9 cellular contexts compared by ENCODE assay signal in genomic region chr6:3456395-3456767, GRCh38. TPM values are rescaled to one million over a fixed set of nuclear protein-coding genes. Genes with fewer than 3 reads are reported as not detected.
DNase-seq lines count a peak whose midpoint lies in the region; ATAC-seq and TF ChIP-seq lines count a peak whose summit lies in the region.
"Had no signal": no experiment of that assay in that cellular context is flagged by ENCODE, and none has a peak within 500 bp of the region (broad histone marks: within the 10 kb centered on the region; RNA-seq: fewer than 3 reads in every experiment).

No MANE protein-coding gene starts in this region.

- peak overlapping the region; percentile 71 to 82 (median 75) for H3K4me3 ChIP-seq in BLaER1 treated with 17β-estradiol and CSF1 and Interleukin-3, amounts not matched to agents 10 nM and 100 nM
- H3K4me3 ChIP-seq in lower lobe of right lung: peak overlapping the region; percentile 70

- peaks cover 54 to 75% (median 70%) of the 10 kb centered on the region in 11 experiments for H3K27me3 ChIP-seq in BLaER1 treated with 17β-estradiol and CSF1 and Interleukin-3, amounts not matched to agents 10 nM and 100 nM
- H3K27me3 ChIP-seq in lower lobe of right lung (ENCODE audit: low read depth): peaks cover 8% of the 10 kb centered on the region

- no peaks in the 10 kb centered on the region for H3K36me3 ChIP-seq in BLaER1 treated with 17β-estradiol and CSF1 and Interleukin-3, amounts not matched to agents 10 nM and 100 nM
- H3K36me3 ChIP-seq in lower lobe of right lung: no peaks in the 10 kb centered on the region

- peaks cover 9% of the 10 kb centered on the region for H3K4me1 Mint-ChIP-seq in activated T-cell treated with anti-CD3 and anti-CD28 coated beads, Interleukin-2, amount 50 U/mL, for 72 hours (ENCODE audit: low read depth)

- peak overlapping the region; percentile 39 to 87 (median 70); a peak in 21 of 22 replicates for H3K9ac ChIP-seq in BLaER1 treated with 17β-estradiol and CSF1 and Interleukin-3, amounts not matched to agents 10 nM and 100 nM

- H3K27ac ChIP-seq in BLaER1 treated with 17β-estradiol and CSF1 and Interleukin-3, amounts not matched to agents 10 nM and 100 nM: peak overlapping the region in 3 of 11 experiments; percentile 26 to 70 (median 59); a peak in 6 of 22 replicates
- H3K27ac ChIP-seq in lower lobe of right lung: peak overlapping the region; percentile 63

- peak overlapping the region; percentile 98 to 100 (median 99) for H3K4me2 ChIP-seq in BLaER1 treated with 17β-estradiol and CSF1 and Interleukin-3, amounts not matched to agents 10 nM and 100 nM

- no peak for TF ChIP-seq CTCF in lower lobe of right lung (IDR thresholded peaks at IDR 0.05)

- peaks cover 26% of the 10 kb centered on the region for H3K27me3 Mint-ChIP-seq in activated T-cell treated with anti-CD3 and anti-CD28 coated beads, Interleukin-2, amount 50 U/mL, for 72 hours (ENCODE audit: low read depth)

- ATAC-seq in GM21367 (IDR thresholded peaks at IDR 0.05; ENCODE audit: unreplicated experiment) (peak; percentile 8), lower lobe of right lung (peak in 1 of 2 donors; percentile 1)
- peak; percentile 42 to 57 for ATAC-seq in activated T-cell treated with anti-CD3 and anti-CD28 coated beads, Interleukin-2, amount 50 U/mL, for 72 hours (replicated peaks in 1 of 2)

- peaks cover 0 to 29% (median 23%) of the 10 kb centered on the region in 11 experiments; a peak in 18 of 22 replicates for H4K20me1 ChIP-seq in BLaER1 treated with 17β-estradiol and CSF1 and Interleukin-3, amounts not matched to agents 10 nM and 100 nM

- in situ Hi-C loops in ACHN (cut with HindIII; ENCODE audit: low pct_ligation_motif_present, low pct_unique_long_range_greater_than_20kb, low sequenced_read_pairs): no loop called here

- no peak overlapping the region for H3K27ac Mint-ChIP-seq in activated T-cell treated with anti-CD3 and anti-CD28 coated beads, Interleukin-2, amount 50 U/mL, for 72 hours
- H3K27ac Mint-ChIP-seq: IgD-negative memory B cell had no signal

- intact Hi-C loops in lower lobe of right lung (cut with DNase I): no loop called here

- H3K36me3 Mint-ChIP-seq in activated T-cell treated with anti-CD3 and anti-CD28 coated beads, Interleukin-2, amount 50 U/mL, for 72 hours (ENCODE audit: insufficient read depth in 2 of 2): no peaks in the 10 kb centered on the region
- H3K36me3 Mint-ChIP-seq: IgD-negative memory B cell had no signal

- H3K4me1 ChIP-seq in BLaER1 treated with 17β-estradiol and CSF1 and Interleukin-3, amounts not matched to agents 10 nM and 100 nM: peaks cover 12 to 27% (median 21%) of the 10 kb centered on the region in 10 experiments; a peak in 19 of 20 replicates
- peaks cover 39% of the 10 kb centered on the region for H3K4me1 ChIP-seq in lower lobe of right lung

- H3K9me3 Mint-ChIP-seq in activated T-cell treated with anti-CD3 and anti-CD28 coated beads, Interleukin-2, amount 50 U/mL, for 72 hours: no peaks in the 10 kb centered on the region
- H3K9me3 Mint-ChIP-seq: IgD-negative memory B cell had no signal

- no peak overlapping the region for H3K4me3 Mint-ChIP-seq in activated T-cell treated with anti-CD3 and anti-CD28 coated beads, Interleukin-2, amount 50 U/mL, for 72 hours

- H3K9me3 ChIP-seq in BLaER1 treated with 17β-estradiol and CSF1 and Interleukin-3, amounts not matched to agents 10 nM and 100 nM (replicated peaks in 1 of 11): no peaks in the 10 kb centered on the region
- no peaks in the 10 kb centered on the region for H3K9me3 ChIP-seq in lower lobe of right lung

- DNase-seq in activated T-cell treated with anti-CD3 and anti-CD28 coated beads, Interleukin-2, amount 50 U/mL, for 72 hours: no peak
- DNase-seq in lower lobe of right lung (no peak), NCI-H510A treated with DMSO at 0.1 percent for 48 hours (lab: John Stamatoyannopoulos, UW) (no peak), Ammon's horn (ENCODE audit: low spot score) (no peak), SW 1271 (lab: John Stamatoyannopoulos, UW) (no peak), ACHN (no peak)

RNA-seq across cellular contexts. Expression of gene SLC22A23, which starts 0.5 kb away (rescaled TPM):
- total RNA-seq in activated T-cell treated with anti-CD3 and anti-CD28 coated beads, Interleukin-2, amount 50 U/mL, for 72 hours: 1 to 10 TPM; 1.5 to 2.0 TPM
- 27.8 TPM for total RNA-seq in lower lobe of right lung
